8 cellular contexts compared by ENCODE assay signal in genomic region chrX:132216283-132216682, GRCh38. TPM values are rescaled to one million over a fixed set of nuclear protein-coding genes. Genes with fewer than 3 reads are reported as not detected.
DNase-seq lines count a peak whose midpoint lies in the region; ATAC-seq and TF ChIP-seq lines count a peak whose summit lies in the region.

No MANE protein-coding gene starts in this region.

- H3K9me2 ChIP-seq in HCT116 (ENCODE audit: insufficient read depth), result no peaks in the 10 kb centered on the region

- no TSS peak for BruUV-seq in HCT116 (replicated peaks; lab: Mats Ljungman, UMichigan)

- no peaks in the 10 kb centered on the region; the same call in 1 of the 2 replicates for H4K20me1 ChIP-seq in HCT116 (ENCODE audit: insufficient read depth)

- POLR2A ChIA-PET in HCT116 (lab: Charles Lee), result no interaction called here

- H3K9me3 ChIP-seq in HCT116 (ENCODE audit: control insufficient read depth in 1 of 2, insufficient read depth in 1 of 2, low read depth in 1 of 2, low read length in 2 of 2) (no peaks in the 10 kb centered on the region), SJSA1 (replicated peaks) (no peaks in the 10 kb centered on the region)

- H3K4me3 ChIP-seq in HCT116 (replicated peaks in 1 of 2; ENCODE audit: low read depth in 1 of 2, low read length in 2 of 2) (peak overlapping the region; percentile 66 to 75), SJSA1 (peak overlapping the region; percentile 81), skin epidermis (peak overlapping the region; percentile 56 to 83 (median 69))

- ATAC-seq in HCT116 (no peak), GM18870 (IDR thresholded peaks at IDR 0.05; ENCODE audit: unreplicated experiment) (no peak), HG02763 (IDR thresholded peaks at IDR 0.05; ENCODE audit: unreplicated experiment) (no peak)

- H2AFZ ChIP-seq in HCT116 (ENCODE audit: low read depth, low read length, poor library complexity, severe bottlenecking), result no peak overlapping the region

- no peaks in the 10 kb centered on the region for H3K27me3 ChIP-seq in HCT116 (ENCODE audit: insufficient read depth, low read length)
- H3K27me3 ChIP-seq in SJSA1 (replicated peaks), result no peaks in the 10 kb centered on the region

- TF ChIP-seq CTCF in HCT116 (IDR thresholded peaks at IDR 0.05 in 2 of 3, conservative IDR thresholded peaks at IDR 0.05 in 1 of 3; ENCODE audit: borderline replicate concordance in 1 of 3, insufficient read depth in 1 of 3, low read depth in 2 of 3, low read length in 2 of 3), result no peak

- H3K27ac ChIP-seq in HCT116 (ENCODE audit: low read depth, low read length) (no peak overlapping the region), SJSA1 (no peak overlapping the region), skin epidermis (peak overlapping the region in 13 of 21 experiments; percentile 93 to 99 (median 98))

- peaks cover 0 to 11% of the 10 kb centered on the region in 2 experiments; a peak in 3 of 4 replicates for H3K4me1 ChIP-seq in HCT116 (ENCODE audit: control insufficient read depth in 1 of 2, insufficient read depth in 2 of 2, low read length in 2 of 2)
- H3K4me1 ChIP-seq in SJSA1 (replicated peaks), result no peaks in the 10 kb centered on the region; the same call in 1 of the 2 replicates

- intact Hi-C loops in HCT116 (cut with micrococcal nuclease), result no loop called here

- peak overlapping the region; percentile 74 for H3K9ac ChIP-seq in HCT116 (ENCODE audit: low read length)

- no peak for TF ChIP-seq RAD21 in HCT116 (IDR thresholded peaks at IDR 0.05; ENCODE audit: low read depth)

- RAD21 ChIA-PET in HCT116 (lab: Charles Lee; ENCODE audit: low non-redundant PET in 1 of 2, low total read pairs in 2 of 2, uncharacterized antibody in 2 of 2, unreplicated experiment in 2 of 2), result no interaction called here

- H3K36me3 ChIP-seq in HCT116 (ENCODE audit: control insufficient read depth in 1 of 2, insufficient read depth in 2 of 2, low read length in 2 of 2), result peaks cover under 1 to 8% of the 10 kb centered on the region in 2 experiments; a peak in 2 of 4 replicates
- H3K36me3 ChIP-seq in SJSA1, result peaks cover 18% of the 10 kb centered on the region

- no peak for TF ChIP-seq POLR2A in HCT116 (IDR thresholded peaks at IDR 0.05; ENCODE audit: borderline replicate concordance, extremely low read depth, insufficient read depth, insufficient read length)

- H3K4me2 ChIP-seq in HCT116 (ENCODE audit: low read length), result peak overlapping the region; percentile 76

- peaks cover 44% of the 10 kb centered on the region for H3K79me2 ChIP-seq in HCT116 (ENCODE audit: insufficient read depth, low read length)

- CTCF ChIA-PET in HCT116 (lab: Charles Lee), result no interaction called here

- no peak for DNase-seq in HCT116 (ENCODE audit: low read depth, low spot score)
- no peak for DNase-seq in SJSA1 (ENCODE audit: low read depth in 1 of 2, low spot score in 2 of 2)
- peak; percentile 4 for DNase-seq in fibroblast of gingiva (ENCODE audit: low read depth)
- DNase-seq in DMS 273 (lab: John Stamatoyannopoulos, UW; ENCODE audit: unreplicated experiment), result no peak
- no peak for DNase-seq in NCI-H1105 (lab: John Stamatoyannopoulos, UW)

TF ChIP-seq in HCT116, 20 proteins besides CTCF, POLR2A, EP300 and RAD21:
- TF ChIP-seq EGR1 (IDR thresholded peaks at IDR 0.05; ENCODE audit: low read depth) (no peak), SIN3A (IDR thresholded peaks at IDR 0.05; ENCODE audit: low read depth) (no peak), ZNF274 (IDR thresholded peaks at IDR 0.05; ENCODE audit: low read depth, low read length) (no peak), EZH2 (IDR thresholded peaks at IDR 0.05) (no peak), ZBTB33 (IDR thresholded peaks at IDR 0.05; ENCODE audit: extremely low read depth, insufficient replicate concordance, low read length) (no peak)

RNA-seq across cellular contexts. Expression of gene RAP2C, which starts 3.0 kb away (rescaled TPM):
- 19.9 TPM for total RNA-seq in HCT116 (2021; ENCODE audit: unreplicated experiment)
- 11.6 and 12.1 TPM in 2 replicates for polyA plus RNA-seq in HCT116 (2012)
- total RNA-seq in SJSA1 (2014; rRNA removed; shearing (Covaris generic)), result 20.0 and 43.0 TPM in 2 replicates

Comparison
In these comparisons a context has a peak if more than half of its experiments do, and no peak if none do; other contexts are left out.
1. H3K27ac ChIP-seq: peak in skin epidermis (13 of 21); none in HCT116 (single experiment) and SJSA1 (single experiment).
2. Peak in every context shown above with its lines, with median percentiles within 50 percentile points of each other: H3K4me3 ChIP-seq.